ENCODE assay signal across 8 cellular contexts in the genomic region with DNA sequence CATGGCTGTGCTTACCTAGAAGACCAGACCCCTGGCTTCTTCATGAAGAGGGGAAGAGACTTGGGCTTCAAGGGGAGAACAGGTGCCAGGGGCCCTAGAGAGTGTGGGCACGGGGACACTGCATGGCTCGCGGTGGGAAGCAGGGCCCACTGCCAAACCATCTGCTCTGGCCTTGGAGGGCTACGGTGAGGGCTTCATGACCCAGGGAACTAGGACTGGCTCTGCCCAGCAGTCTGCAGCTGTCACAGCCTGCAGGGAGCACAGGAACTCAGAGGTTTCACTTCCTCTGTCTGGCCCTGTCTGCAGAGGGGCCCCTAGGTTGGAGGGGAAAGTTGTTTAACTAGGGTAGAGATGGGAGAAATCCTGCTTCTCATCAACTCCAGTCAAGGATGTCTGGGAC. TPM values are rescaled to one million over a fixed set of nuclear protein-coding genes. Genes with fewer than 3 reads are reported as not detected.
DNase-seq lines count a peak whose midpoint lies in the region; ATAC-seq, FAIRE-seq and TF ChIP-seq lines count a peak whose summit lies in the region.
"Had no signal": no experiment of that assay in that cellular context is flagged by ENCODE, and none has a peak within 500 bp of the region (broad histone marks: within the 10 kb centered on the region; RNA-seq: fewer than 3 reads in every experiment).

No MANE protein-coding gene starts in this region.

- H3K27me3 Mint-ChIP-seq in naive B cell (no peaks in the 10 kb centered on the region), Caco-2 (ENCODE audit: insufficient read depth, unreplicated experiment) (no peaks in the 10 kb centered on the region)
- H3K27me3 Mint-ChIP-seq: activated T-helper 17 cell treated with anti-CD3 and anti-CD28 coated beads, Interleukin-2, amount 50 U/mL, for 72 hours had no signal

- BruUV-seq in Caco-2 (replicated peaks; lab: Mats Ljungman, UMichigan), result no TSS peak

- POLR2A ChIA-PET in Caco-2 (lab: Charles Lee), result no interaction called here

- H3K36me3 ChIP-seq in Caco-2 (ENCODE audit: control insufficient read depth, insufficient read depth, low read length), result peaks cover 2% of the 10 kb centered on the region

- peaks cover 0 to 1% (median 0%) of the 10 kb centered on the region in 7 donors for H3K9me3 Mint-ChIP-seq in naive B cell
- H3K9me3 Mint-ChIP-seq in Caco-2 (ENCODE audit: unreplicated experiment), result no peaks in the 10 kb centered on the region
- H3K9me3 Mint-ChIP-seq: activated T-helper 17 cell treated with anti-CD3 and anti-CD28 coated beads, Interleukin-2, amount 50 U/mL, for 72 hours had no signal

- H3K4me1 Mint-ChIP-seq in naive B cell (peaks cover 61 to 66% (median 61%) of the 10 kb centered on the region in 3 donors), Caco-2 (ENCODE audit: low read depth, unreplicated experiment) (peaks cover 20% of the 10 kb centered on the region)

- peak; percentile 95 for FAIRE-seq in GM18507 (lab: Jason Lieb, UNC)

- H3K36me3 Mint-ChIP-seq in naive B cell (peaks cover 0 to 18% of the 10 kb centered on the region in 2 donors), Caco-2 (ENCODE audit: insufficient read depth, unreplicated experiment) (peaks cover 57% of the 10 kb centered on the region)

- CTCF ChIA-PET in Caco-2 (lab: Charles Lee), result no interaction called here

- no peaks in the 10 kb centered on the region for H3K9me3 ChIP-seq in Caco-2

- DNase-seq in GM18507 (ENCODE audit: extremely low spot score, insufficient read length, low read depth), result peak; percentile 73
- DNase-seq in NAMALWA (ENCODE audit: low spot score), result peak; percentile 93
- peak; percentile 78 for DNase-seq in naive B cell
- DNase-seq in Caco-2, result no peak
- DNase-seq in NCI-H2107 (lab: John Stamatoyannopoulos, UW), result no peak

- peak; percentile 45 for ATAC-seq in GM21528 (IDR thresholded peaks at IDR 0.05; ENCODE audit: low FRiP score, unreplicated experiment)
- ATAC-seq in naive B cell (ENCODE audit: low read depth in 2 of 2), result peak; percentile 91 to 95
- no peak for ATAC-seq in HG02981 (IDR thresholded peaks at IDR 0.05; ENCODE audit: unreplicated experiment)
- ATAC-seq: activated T-helper 17 cell treated with anti-CD3 and anti-CD28 coated beads, Interleukin-2, amount 50 U/mL, for 72 hours had no signal

- H3K4me3 Mint-ChIP-seq in naive B cell, result peak overlapping the region; percentile 58 to 82 (median 74)
- H3K4me3 Mint-ChIP-seq in Caco-2 (ENCODE audit: unreplicated experiment), result no peak overlapping the region
- H3K4me3 Mint-ChIP-seq: activated T-helper 17 cell treated with anti-CD3 and anti-CD28 coated beads, Interleukin-2, amount 50 U/mL, for 72 hours had no signal

- no peak overlapping the region for H3K4me3 ChIP-seq in Caco-2 (ENCODE audit: low read depth, low read length)

- no peaks in the 10 kb centered on the region for H3K27me3 ChIP-seq in Caco-2 (replicated peaks; ENCODE audit: control insufficient read depth, insufficient read depth, low read length)

- intact Hi-C loops in Caco-2 (cut with micrococcal nuclease; ENCODE audit: unreplicated experiment), result no loop called here

- TF ChIP-seq CTCF in Caco-2 (IDR thresholded peaks at IDR 0.05; ENCODE audit: insufficient read depth in 1 of 2, low read depth in 1 of 2, low read length in 1 of 2, severe bottlenecking in 1 of 2, unreplicated experiment in 1 of 2), result no peak

- peaks cover 8% of the 10 kb centered on the region; the same call in 1 of the 2 replicates for H3K4me1 ChIP-seq in Caco-2

- H3K27ac Mint-ChIP-seq in naive B cell (peak overlapping the region in 5 of 6 donors; percentile 49 to 95 (median 89)), Caco-2 (ENCODE audit: unreplicated experiment) (no peak overlapping the region)

RNA-seq across cellular contexts. Expression of a gene that starts 4.3 kb away (rescaled TPM):
- 10 to 100 TPM; 40.0 to 91.4 (median 46.2) TPM for polyA plus RNA-seq in naive B cell (ENCODE audit: low read depth in 6 of 6)
- 43.5 and 51.0 TPM in 2 replicates for total RNA-seq in Caco-2 (2022)

RNA-seq across cellular contexts. Expression of a gene that starts 13.0 kb away (rescaled TPM):
- 1 to 10 TPM in 5 of 6 donors, under 1 TPM in 1; 0.49 to 8.5 (median 3.0) TPM for polyA plus RNA-seq in naive B cell (ENCODE audit: low read depth in 6 of 6)
- 27.7 and 31.1 TPM in 2 replicates for total RNA-seq in Caco-2 (2022)

RNA-seq across cellular contexts. Expression of a gene that starts 14.5 kb away (rescaled TPM):
- polyA plus RNA-seq in naive B cell (ENCODE audit: low read depth in 6 of 6), result 1 to 10 TPM in 4 of 6 donors, under 1 TPM in 1, not detected in 1; 0.29 to 4.3 (median 2.5) TPM
- 65.8 and 68.6 TPM in 2 replicates for total RNA-seq in Caco-2 (2022)

RNA-seq across cellular contexts. Expression of a gene that starts 48.4 kb away (rescaled TPM):
- 100 to 1,000 TPM in 1 of 6 donors, 10 to 100 TPM in 5; 26.6 to 110 (median 82.1) TPM for polyA plus RNA-seq in naive B cell (ENCODE audit: low read depth in 6 of 6)
- 6.4 TPM in 2 replicates for total RNA-seq in Caco-2 (2022)

RNA-seq across cellular contexts. Expression of a gene that starts 49.0 kb away (rescaled TPM):
- 1 to 10 TPM; 4.7 to 8.0 (median 6.7) TPM for polyA plus RNA-seq in naive B cell (ENCODE audit: low read depth in 6 of 6)
- total RNA-seq in Caco-2 (2022), result 86.8 and 89.5 TPM in 2 replicates

Comparison
In these comparisons a context has a peak if more than half of its experiments do, and no peak if none do; other contexts are left out.
1. DNase-seq: peak in GM18507 (single experiment), NAMALWA (single experiment) and naive B cell (single experiment); none in Caco-2 (0 of 2) and NCI-H2107 (single experiment).